ENCODE assay signal across 9 cellular contexts in genomic region chr2:100013892-100014677, GRCh38.
DNase-seq lines count a peak whose midpoint lies in the region; ATAC-seq and TF ChIP-seq lines count a peak whose summit lies in the region.
"Had no signal": no experiment of that assay in that cellular context is flagged by ENCODE, and none has a peak within 500 bp of the region (broad histone marks: within the 10 kb centered on the region; RNA-seq: fewer than 3 reads in every experiment).

No MANE protein-coding gene starts in this region.

- peak; percentile 91 for ATAC-seq in omental fat pad (ENCODE audit: low FRiP score)
- no peak for ATAC-seq in HG02610 (IDR thresholded peaks at IDR 0.05; ENCODE audit: unreplicated experiment)
- ATAC-seq in HG03280 (IDR thresholded peaks at IDR 0.05; ENCODE audit: unreplicated experiment), result no peak
- no peak for ATAC-seq in GM21576 (IDR thresholded peaks at IDR 0.05; ENCODE audit: unreplicated experiment)
- ATAC-seq: GM12878 had no signal

- TF ChIP-seq CTCF in fibroblast of the aortic adventitia (IDR thresholded peaks at IDR 0.05; ENCODE audit: insufficient read depth, low read length), result peak; percentile 41
- no peak for TF ChIP-seq CTCF in omental fat pad (IDR thresholded peaks at IDR 0.05)

- DNase-seq in ELR (ENCODE audit: low read depth) (peak; percentile 97), SK-MEL-5 (ENCODE audit: low read depth, low spot score) (peak; percentile 89), fibroblast of the aortic adventitia (ENCODE audit: low read depth) (peak; percentile 98), omental fat pad (ENCODE audit: low spot score) (no peak), Kasumi-1 (lab: John Stamatoyannopoulos, UW) (no peak)

- H3K4me3 ChIP-seq in fibroblast of the aortic adventitia (ENCODE audit: low read depth, low read length), result no peak overlapping the region
- H3K4me3 ChIP-seq: GM12878 had no signal

- in situ Hi-C loops in SK-MEL-5 (cut with HindIII; ENCODE audit: low pct_unique_long_range_greater_than_20kb, low sequenced_read_pairs), result no loop called here

Comparison
In these comparisons a context has a peak if more than half of its experiments do, and no peak if none do; other contexts are left out.
1. DNase-seq: peak in ELR (single experiment), SK-MEL-5 (single experiment) and fibroblast of the aortic adventitia (single experiment); none in omental fat pad (single experiment) and Kasumi-1 (0 of 2).